Comparison of ENCODE assay signal across 10 cellular contexts in the genomic region with DNA sequence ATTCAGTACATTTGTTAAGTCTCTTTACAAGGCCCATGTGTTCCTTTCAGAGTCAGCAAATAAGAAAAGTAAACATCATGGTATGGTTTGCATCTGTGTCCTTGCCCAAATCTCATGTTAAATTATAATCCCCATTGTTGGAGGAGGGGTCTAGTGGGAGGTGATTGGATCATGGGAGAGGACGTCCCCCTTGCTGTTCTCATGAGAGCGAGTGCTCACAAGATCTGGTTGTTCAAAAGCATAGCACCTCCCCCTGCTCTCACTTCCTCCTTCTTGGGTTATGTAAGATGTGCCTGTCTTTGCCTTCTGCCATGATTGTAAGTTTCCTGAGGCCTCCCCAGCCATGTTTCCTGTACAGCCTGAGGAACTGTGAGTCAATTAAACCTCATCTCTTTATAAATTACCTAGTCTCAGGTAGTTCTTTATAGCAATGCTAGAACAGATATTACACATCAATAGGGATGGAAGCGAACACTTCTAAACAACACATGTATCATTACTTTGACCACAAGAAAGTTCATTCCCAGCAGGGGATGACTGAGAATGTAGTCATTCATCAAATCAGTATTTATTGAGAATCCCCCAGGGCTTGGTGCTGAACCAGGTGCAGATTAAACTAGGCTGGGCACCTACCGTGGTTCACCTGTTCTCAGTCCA. TPM values are rescaled to one million over a fixed set of nuclear protein-coding genes. Genes with fewer than 3 reads are reported as not detected.
A peak's percentile ranks its signal among the peaks of the same experiment; 100 is the strongest.
DNase-seq lines count a peak whose midpoint lies in the region; ATAC-seq, FAIRE-seq and TF ChIP-seq lines count a peak whose summit lies in the region.
"Had no signal": no experiment of that assay in that cellular context is flagged by ENCODE, and none has a peak within 500 bp of the region (broad histone marks: within the 10 kb centered on the region; RNA-seq: fewer than 3 reads in every experiment).

No MANE protein-coding gene starts in this region.

- H3K36me3 ChIP-seq in astrocyte (ENCODE audit: insufficient read depth, low read length) = no peaks in the 10 kb centered on the region

- no peak for TF ChIP-seq CTCF in HL-60 (IDR thresholded peaks at IDR 0.05; ENCODE audit: insufficient read depth, low read length)
- TF ChIP-seq CTCF in astrocyte (IDR thresholded peaks at IDR 0.05; ENCODE audit: insufficient read depth, low read depth, low read length) = no peak

- DNase-seq in AML-193 (lab: John Stamatoyannopoulos, UW) = peak; percentile 75 to 84
- peak; percentile 84 to 89 for DNase-seq in HL-60 (ENCODE audit: low read depth in 1 of 2, low spot score in 1 of 2)
- no peak for DNase-seq in astrocyte (ENCODE audit: low read depth)
- no peak for DNase-seq in T1000 (lab: John Stamatoyannopoulos, UW)
- DNase-seq in activated CD4-positive, alpha-beta T cell treated with anti-CD3 and anti-CD28 coated beads, Interleukin-2, amount 50 U/mL, for 1 hour = no peak
- DNase-seq: DMS79 had no signal

- no peaks in the 10 kb centered on the region for H3K9me3 ChIP-seq in astrocyte (ENCODE audit: insufficient read depth, low read depth, low read length)

- H3K4me2 ChIP-seq in astrocyte (ENCODE audit: low read length) = no peak overlapping the region

- H3K4me3 Mint-ChIP-seq in astrocyte (ENCODE audit: unreplicated experiment) = no peak overlapping the region

- peak overlapping the region; percentile 10 for H3K27ac Mint-ChIP-seq in astrocyte (ENCODE audit: unreplicated experiment)

- H3K27me3 Mint-ChIP-seq in astrocyte (ENCODE audit: low read depth, unreplicated experiment) = peaks cover 5% of the 10 kb centered on the region

- H3K79me2 ChIP-seq in astrocyte (ENCODE audit: insufficient read depth, low read length) = no peaks in the 10 kb centered on the region

- H3K27me3 ChIP-seq in HL-60 (ENCODE audit: insufficient read depth, poor library complexity, severe bottlenecking) = no peaks in the 10 kb centered on the region
- peaks cover 6% of the 10 kb centered on the region for H3K27me3 ChIP-seq in astrocyte (ENCODE audit: insufficient read depth, low read length)

- H3K4me1 ChIP-seq in astrocyte (ENCODE audit: insufficient read depth, low read length) = peaks cover 10% of the 10 kb centered on the region

- peak; percentile 53 for ATAC-seq in GM19395 (IDR thresholded peaks at IDR 0.05; ENCODE audit: unreplicated experiment)
- no peak for ATAC-seq in GM21528 (IDR thresholded peaks at IDR 0.05; ENCODE audit: low FRiP score, unreplicated experiment)
- ATAC-seq in HG02884 (IDR thresholded peaks at IDR 0.05; ENCODE audit: unreplicated experiment) = no peak

- peak overlapping the region; percentile 64 for H3K27ac ChIP-seq in HL-60 (replicated peaks)
- no peak overlapping the region for H3K27ac ChIP-seq in astrocyte (ENCODE audit: low read depth, low read length)

- H3K4me1 Mint-ChIP-seq in astrocyte (ENCODE audit: low read depth, unreplicated experiment) = peaks cover 15% of the 10 kb centered on the region

- H3K4me3 ChIP-seq in HL-60 (replicated peaks; ENCODE audit: insufficient read depth, low read length) = no peak overlapping the region
- H3K4me3 ChIP-seq in astrocyte (ENCODE audit: insufficient read depth, low read depth, low read length) = no peak overlapping the region

- H2AFZ ChIP-seq in astrocyte (ENCODE audit: low read depth, low read length) = no peak overlapping the region

- FAIRE-seq in astrocyte (lab: Jason Lieb, UNC) = no peak
- FAIRE-seq: endothelial cell of umbilical vein had no signal

- no peaks in the 10 kb centered on the region for H3K36me3 Mint-ChIP-seq in astrocyte (ENCODE audit: low read depth, unreplicated experiment)

- no peaks in the 10 kb centered on the region for H3K9me3 Mint-ChIP-seq in astrocyte (ENCODE audit: unreplicated experiment)

- no peak overlapping the region for H3K9ac ChIP-seq in astrocyte (ENCODE audit: low read length)

- H4K20me1 ChIP-seq in astrocyte (ENCODE audit: insufficient read depth, low read length) = no peaks in the 10 kb centered on the region

RNA-seq across cellular contexts. Expression of gene EFCAB12, which starts 4.1 kb away (rescaled TPM):
- 0.14 and 0.26 TPM in 2 replicates for total RNA-seq in astrocyte

RNA-seq across cellular contexts. Expression of gene MBD4, which starts 15.4 kb away (rescaled TPM):
- 22.3 and 22.8 TPM in 2 replicates for total RNA-seq in astrocyte

RNA-seq across cellular contexts. Expression of gene IFT122, which starts 15.7 kb away (rescaled TPM):
- 17.7 and 19.9 TPM in 2 replicates for total RNA-seq in astrocyte

Comparison
In these comparisons a context has a peak if more than half of its experiments do, and no peak if none do; other contexts are left out.
1. DNase-seq: peak in AML-193 (2 of 2) and HL-60 (2 of 2); none in astrocyte (single experiment), T1000 (single experiment) and activated CD4-positive, alpha-beta T cell treated with anti-CD3 and anti-CD28 coated beads, Interleukin-2, amount 50 U/mL, for 1 hour (single experiment).